Comparison of ENCODE assay signal across 22 cellular contexts in genomic region chr2:5877360-5877759, GRCh38.
"Had no signal": no experiment of that assay in that cellular context is flagged by ENCODE, and none has a peak within 500 bp of the region (broad histone marks: within the 10 kb centered on the region; RNA-seq: fewer than 3 reads in every experiment).

No MANE protein-coding gene starts in this region.

- ATAC-seq: activated T-cell treated with anti-CD3 and anti-CD28 coated beads, Interleukin-2, amount 50 U/mL, for 72 hours; esophagus mucosa; left colon; right lobe of liver; stimulated activated memory B cell treated with anti-CD40 and anti-IgM and Interleukin-4, amounts not matched to agents 10 μg/mL and 1 μg/mL and 100 μg/mL, for 72 hours; T-helper 17 cell had no signal

- H3K27ac ChIP-seq: breast epithelium, right lobe of liver, stomach, uterus had no signal

- H3K4me3 ChIP-seq: breast epithelium, right lobe of liver, smooth muscle cell, stomach, uterus had no signal

- H3K27ac Mint-ChIP-seq: activated CD4-positive, alpha-beta memory T cell treated with anti-CD3 and anti-CD28 coated beads for 36 hours; activated naive CD4-positive, alpha-beta T cell treated with anti-CD3 and anti-CD28 coated beads, Interleukin-2, amount 10 ng/mL, durations not matched to agents 7 days and 5 days; activated T-cell treated with anti-CD3 and anti-CD28 coated beads, Interleukin-2, amount 50 U/mL, for 72 hours; memory B cell; nephron progenitor cell; stimulated activated memory B cell treated with anti-CD40 and anti-IgM and Interleukin-4, amounts not matched to agents 10 μg/mL and 1 μg/mL and 100 μg/mL, for 72 hours; T-helper 17 cell had no signal

- H3K36me3 Mint-ChIP-seq: activated CD4-positive, alpha-beta memory T cell treated with anti-CD3 and anti-CD28 coated beads for 36 hours; activated naive CD4-positive, alpha-beta T cell treated with anti-CD3 and anti-CD28 coated beads, Interleukin-2, amount 10 ng/mL, durations not matched to agents 7 days and 5 days; memory B cell; stimulated activated memory B cell treated with anti-CD40 and anti-IgM and Interleukin-4, amounts not matched to agents 10 μg/mL and 1 μg/mL and 100 μg/mL, for 72 hours had no signal

- H3K4me3 Mint-ChIP-seq: activated CD4-positive, alpha-beta memory T cell treated with anti-CD3 and anti-CD28 coated beads for 36 hours; activated naive CD4-positive, alpha-beta T cell treated with anti-CD3 and anti-CD28 coated beads, Interleukin-2, amount 10 ng/mL, durations not matched to agents 7 days and 5 days; activated T-cell treated with anti-CD3 and anti-CD28 coated beads, Interleukin-2, amount 50 U/mL, for 72 hours; central memory CD8-positive, alpha-beta T cell; memory B cell; nephron progenitor cell; stimulated activated memory B cell treated with anti-CD40 and anti-IgM and Interleukin-4, amounts not matched to agents 10 μg/mL and 1 μg/mL and 100 μg/mL, for 72 hours; T-helper 17 cell had no signal

- H3K9me3 ChIP-seq: right lobe of liver, uterus had no signal

- H3K4me1 Mint-ChIP-seq: activated naive CD4-positive, alpha-beta T cell treated with anti-CD3 and anti-CD28 coated beads, Interleukin-2, amount 10 ng/mL, durations not matched to agents 7 days and 5 days; central memory CD8-positive, alpha-beta T cell; memory B cell; nephron progenitor cell; stimulated activated memory B cell treated with anti-CD40 and anti-IgM and Interleukin-4, amounts not matched to agents 10 μg/mL and 1 μg/mL and 100 μg/mL, for 72 hours; T-helper 17 cell had no signal

- H3K36me3 ChIP-seq: breast epithelium, right lobe of liver, stomach, uterus had no signal

- H3K27me3 Mint-ChIP-seq: activated CD4-positive, alpha-beta memory T cell treated with anti-CD3 and anti-CD28 coated beads for 36 hours; activated naive CD4-positive, alpha-beta T cell treated with anti-CD3 and anti-CD28 coated beads, Interleukin-2, amount 10 ng/mL, durations not matched to agents 7 days and 5 days; central memory CD8-positive, alpha-beta T cell; memory B cell; stimulated activated memory B cell treated with anti-CD40 and anti-IgM and Interleukin-4, amounts not matched to agents 10 μg/mL and 1 μg/mL and 100 μg/mL, for 72 hours; T-helper 17 cell had no signal

- H3K4me1 ChIP-seq: breast epithelium, right lobe of liver, stomach, uterus had no signal

- DNase-seq: activated CD4-positive, alpha-beta memory T cell treated with anti-CD3 and anti-CD28 coated beads for 36 hours; activated CD4-positive, alpha-beta T cell treated with anti-CD3 and anti-CD28 coated beads for 48 hours; activated effector memory CD4-positive, alpha-beta T cell treated with Interleukin-2 at 50 U/mL for 16 hours; activated naive CD4-positive, alpha-beta T cell treated with anti-CD3 and anti-CD28 coated beads, Interleukin-2, amount 10 ng/mL, durations not matched to agents 7 days and 5 days; activated T-cell treated with anti-CD3 and anti-CD28 coated beads, Interleukin-2, amount 50 U/mL, for 72 hours; effector memory CD4-positive, alpha-beta T cell; hippocampal formation; left colon; nephron progenitor cell; occipital lobe; right lobe of liver; stimulated activated CD4-positive, alpha-beta T cell treated with anti-CD3 and anti-CD28 coated beads, Interleukin-15, amount 100 ng/mL, for 24 hours; stomach; T-helper 17 cell; trophoblast cell; uterus had no signal

- H3K27me3 ChIP-seq: breast epithelium, right lobe of liver, stomach, uterus had no signal
